ENCODE assay signal across 8 cellular contexts in the genomic region with DNA sequence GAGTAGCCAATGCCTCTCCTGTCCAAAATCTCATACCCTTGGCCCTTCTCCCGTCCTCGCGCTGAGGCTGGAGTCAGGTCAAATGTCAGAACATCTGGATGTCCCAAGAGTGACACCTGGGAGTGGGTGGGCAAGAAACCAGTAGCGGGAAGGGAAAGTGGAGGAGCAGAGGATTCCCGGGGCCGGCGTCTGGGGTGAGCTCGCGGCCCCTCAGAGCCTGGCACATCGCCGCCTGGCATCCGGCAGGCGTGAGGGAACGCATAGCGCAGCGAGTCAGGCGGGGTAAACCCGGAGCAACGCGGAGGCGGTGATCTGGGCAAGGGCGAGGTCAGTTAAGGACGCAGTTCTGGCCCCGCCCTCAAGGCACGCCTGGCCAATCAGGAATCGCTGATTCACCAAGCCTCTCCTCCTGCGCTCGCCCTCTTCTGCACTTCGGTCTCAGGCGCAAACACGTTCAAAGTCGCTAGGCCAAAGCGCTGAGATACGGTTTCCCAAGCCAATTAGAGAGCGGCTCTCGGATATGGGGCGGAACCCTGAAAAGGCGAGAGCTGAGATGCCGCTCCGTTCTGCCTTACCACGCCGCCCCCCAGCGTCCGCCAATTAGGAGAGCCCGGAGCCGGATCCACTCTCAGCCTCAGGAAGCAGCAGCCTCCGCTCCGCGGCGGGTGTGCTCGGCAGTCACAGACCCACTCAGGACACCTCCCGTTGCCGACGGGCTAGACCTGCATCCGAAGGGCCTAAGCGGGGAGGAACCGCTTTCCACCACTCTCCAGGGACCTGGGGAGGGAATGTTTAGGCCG.
DNase-seq lines count a peak whose midpoint lies in the region; ATAC-seq lines count a peak whose summit lies in the region.

No MANE protein-coding gene starts in this region.

- ATAC-seq in GM18909 (IDR thresholded peaks at IDR 0.05; ENCODE audit: poor library complexity, unreplicated experiment) (peak; percentile 93), HG03175 (IDR thresholded peaks at IDR 0.05; ENCODE audit: unreplicated experiment) (peak; percentile 91)
- peak; percentile 90 for ATAC-seq in central memory CD8-positive, alpha-beta T cell (replicated peaks; ENCODE audit: extremely low read depth, poor library complexity, severe bottlenecking)

- no peaks in the 10 kb centered on the region for H3K9me3 Mint-ChIP-seq in central memory CD8-positive, alpha-beta T cell

- no peaks in the 10 kb centered on the region for H3K27me3 Mint-ChIP-seq in central memory CD8-positive, alpha-beta T cell

- H3K4me3 Mint-ChIP-seq in central memory CD8-positive, alpha-beta T cell: peak overlapping the region; percentile 87

- peaks cover 36% of the 10 kb centered on the region for H3K4me1 Mint-ChIP-seq in central memory CD8-positive, alpha-beta T cell

- H3K27ac Mint-ChIP-seq in central memory CD8-positive, alpha-beta T cell (ENCODE audit: low read depth): peak overlapping the region; percentile 93

- DNase-seq in AG08395 (ENCODE audit: low spot score) (peak; percentile 95), NCI-H226 (peak; percentile 100), iris pigment epithelial cell (ENCODE audit: low read depth) (peak; percentile 100)
- DNase-seq in activated CD4-positive, CD25-positive, alpha-beta regulatory T cell (lab: John Stamatoyannopoulos, UW): peak; percentile 86 to 98 (median 88)
- peak; percentile 89 to 95 for DNase-seq in central memory CD8-positive, alpha-beta T cell (ENCODE audit: low spot score in 2 of 2)
- peak; percentile 89 to 94 for DNase-seq in stimulated activated CD4-positive, alpha-beta T cell treated with anti-CD3 and anti-CD28 coated beads, Interleukin-12 subunit alpha, Interleukin-12 subunit beta, amount 100 ng/mL, for 24 hours (ENCODE audit: low read depth in 2 of 2)

- peaks cover 23% of the 10 kb centered on the region for H3K36me3 Mint-ChIP-seq in central memory CD8-positive, alpha-beta T cell (ENCODE audit: insufficient read depth)

Comparison
In these comparisons a context has a peak if more than half of its experiments do, and no peak if none do; other contexts are left out.
1. Peak in every context shown above with its lines: DNase-seq and ATAC-seq.